Comparison of ENCODE assay signal across 21 cellular contexts in genomic region chr3:123339302-123339701, GRCh38.
"Had no signal": no experiment of that assay in that cellular context is flagged by ENCODE, and none has a peak within 500 bp of the region (broad histone marks: within the 10 kb centered on the region; RNA-seq: fewer than 3 reads in every experiment).

No MANE protein-coding gene starts in this region.

- H3K36me3 ChIP-seq: cardiac muscle cell, prostate gland, stomach had no signal

- H3K27me3 Mint-ChIP-seq: naive thymus-derived CD4-positive, alpha-beta T cell; stimulated activated memory B cell treated with anti-CD40 and anti-IgM and Interleukin-4, amounts not matched to agents 10 μg/mL and 1 μg/mL and 100 μg/mL, for 72 hours; type B pancreatic cell had no signal

- H3K36me3 Mint-ChIP-seq: activated naive CD4-positive, alpha-beta T cell treated with anti-CD3 and anti-CD28 coated beads, Interleukin-2, amount 10 ng/mL, durations not matched to agents 7 days and 5 days; naive thymus-derived CD4-positive, alpha-beta T cell; stimulated activated memory B cell treated with anti-CD40 and anti-IgM and Interleukin-4, amounts not matched to agents 10 μg/mL and 1 μg/mL and 100 μg/mL, for 72 hours; type B pancreatic cell had no signal

- DNase-seq: activated CD4-positive, alpha-beta memory T cell treated with anti-CD3 and anti-CD28 coated beads, Interleukin-2, amount 10 ng/mL, durations not matched to agents 7 days and 5 days; activated CD4-positive, alpha-beta T cell treated with anti-CD3 and anti-CD28 coated beads, Interleukin-2, amount 10 ng/mL, durations not matched to agents 24 days and 14 days; activated naive CD4-positive, alpha-beta T cell treated with anti-CD3 and anti-CD28 coated beads, Interleukin-2, amount 10 ng/mL, durations not matched to agents 7 days and 5 days; body of pancreas; dermis blood vessel endothelial cell; effector memory CD4-positive, alpha-beta T cell; naive thymus-derived CD4-positive, alpha-beta T cell; SK-N-SH; stimulated activated CD4-positive, alpha-beta T cell treated with anti-CD3 and anti-CD28 coated beads, Interleukin-2, amount 100 ng/mL, for 24 hours; stomach had no signal

- H3K9me3 ChIP-seq: body of pancreas, prostate gland, SK-N-SH, stomach had no signal

- H3K27ac ChIP-seq: cardiac muscle cell, skin epidermis had no signal

- FAIRE-seq: endothelial cell of umbilical vein, frontal cortex, islet of Langerhans had no signal

- H3K4me1 ChIP-seq: prostate gland had no signal

- H3K4me3 ChIP-seq: body of pancreas, cardiac muscle cell, lung, prostate gland, skin epidermis, stomach had no signal

- H3K27me3 ChIP-seq: body of pancreas, cardiac muscle cell, stomach had no signal

- H3K27ac Mint-ChIP-seq: activated CD4-positive, alpha-beta memory T cell treated with anti-CD3 and anti-CD28 coated beads, Interleukin-2, amount 10 ng/mL, durations not matched to agents 7 days and 5 days; activated CD4-positive, alpha-beta T cell treated with anti-CD3 and anti-CD28 coated beads, Interleukin-2, amount 10 ng/mL, durations not matched to agents 24 days and 14 days; activated naive CD4-positive, alpha-beta T cell treated with anti-CD3 and anti-CD28 coated beads, Interleukin-2, amount 10 ng/mL, durations not matched to agents 7 days and 5 days; naive thymus-derived CD4-positive, alpha-beta T cell; stimulated activated memory B cell treated with anti-CD40 and anti-IgM and Interleukin-4, amounts not matched to agents 10 μg/mL and 1 μg/mL and 100 μg/mL, for 72 hours; type B pancreatic cell had no signal

- H3K4me3 Mint-ChIP-seq: activated CD4-positive, alpha-beta memory T cell treated with anti-CD3 and anti-CD28 coated beads, Interleukin-2, amount 10 ng/mL, durations not matched to agents 7 days and 5 days; activated CD4-positive, alpha-beta T cell treated with anti-CD3 and anti-CD28 coated beads, Interleukin-2, amount 10 ng/mL, durations not matched to agents 24 days and 14 days; activated naive CD4-positive, alpha-beta T cell treated with anti-CD3 and anti-CD28 coated beads, Interleukin-2, amount 10 ng/mL, durations not matched to agents 7 days and 5 days; naive thymus-derived CD4-positive, alpha-beta T cell; stimulated activated memory B cell treated with anti-CD40 and anti-IgM and Interleukin-4, amounts not matched to agents 10 μg/mL and 1 μg/mL and 100 μg/mL, for 72 hours; type B pancreatic cell had no signal

- ATAC-seq: activated CD4-positive, CD25-positive, alpha-beta regulatory T cell treated with anti-CD3 and anti-CD28 coated beads, Interleukin-2, amount 50 U/mL, for 24 hours; body of pancreas; esophagus mucosa; naive thymus-derived CD4-positive, alpha-beta T cell; stimulated activated memory B cell treated with anti-CD40 and anti-IgM and Interleukin-4, amounts not matched to agents 10 μg/mL and 1 μg/mL and 100 μg/mL, for 72 hours had no signal

- H3K9me3 Mint-ChIP-seq: activated CD4-positive, alpha-beta memory T cell treated with anti-CD3 and anti-CD28 coated beads, Interleukin-2, amount 10 ng/mL, durations not matched to agents 7 days and 5 days; activated CD4-positive, alpha-beta T cell treated with anti-CD3 and anti-CD28 coated beads, Interleukin-2, amount 10 ng/mL, durations not matched to agents 24 days and 14 days; activated naive CD4-positive, alpha-beta T cell treated with anti-CD3 and anti-CD28 coated beads, Interleukin-2, amount 10 ng/mL, durations not matched to agents 7 days and 5 days; stimulated activated memory B cell treated with anti-CD40 and anti-IgM and Interleukin-4, amounts not matched to agents 10 μg/mL and 1 μg/mL and 100 μg/mL, for 72 hours; type B pancreatic cell had no signal

- H3K9ac ChIP-seq: SK-N-SH had no signal
